In the genomic region with DNA sequence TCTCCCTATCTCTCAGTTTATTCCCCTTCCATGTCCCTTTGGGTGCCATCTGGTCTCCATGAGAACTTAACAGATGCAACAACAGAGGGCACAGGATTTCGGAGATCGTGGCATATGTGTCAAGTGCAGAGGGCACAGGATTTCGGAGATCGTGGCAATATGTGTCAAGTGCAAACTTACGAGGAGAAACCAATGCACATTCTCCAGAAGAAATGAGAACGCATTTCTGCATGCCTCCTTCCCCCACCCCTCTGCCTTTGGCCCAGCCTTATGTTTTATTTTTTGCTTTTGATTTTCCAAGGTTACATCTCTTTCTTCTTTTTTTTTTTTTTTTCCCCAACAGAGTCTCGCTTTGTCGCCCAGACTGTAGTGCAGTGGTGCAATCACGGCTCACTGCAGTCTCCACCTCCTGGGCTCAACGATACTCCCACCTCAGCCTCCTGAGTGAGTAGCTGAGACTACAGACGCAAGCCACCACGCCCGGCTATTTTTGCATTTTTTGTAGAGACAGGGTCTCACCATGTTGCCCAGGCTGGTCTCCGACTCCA, we compare ENCODE assay signal across 8 cellular contexts. TPM values are rescaled to one million over a fixed set of nuclear protein-coding genes. Genes with fewer than 3 reads are reported as not detected.
A peak's percentile ranks its signal among the peaks of the same experiment; 100 is the strongest.
DNase-seq lines count a peak whose midpoint lies in the region; ATAC-seq lines count a peak whose summit lies in the region.

No MANE protein-coding gene starts in this region.

- no peaks in the 10 kb centered on the region; the same call in 1 of the 2 replicates for H3K36me3 ChIP-seq in MG63

- peaks cover 0 to 6% of the 10 kb centered on the region in 2 donors for H3K9me3 Mint-ChIP-seq in activated naive CD4-positive, alpha-beta T cell treated with anti-CD3 and anti-CD28 coated beads, Interleukin-2, amount 50 U/mL, for 72 hours

- peak; percentile 1 to 50 for ATAC-seq in activated naive CD4-positive, alpha-beta T cell treated with anti-CD3 and anti-CD28 coated beads, Interleukin-2, amount 50 U/mL, for 72 hours
- ATAC-seq in HG03280 (IDR thresholded peaks at IDR 0.05; ENCODE audit: unreplicated experiment) (no peak), HG02870 (IDR thresholded peaks at IDR 0.05; ENCODE audit: unreplicated experiment) (no peak)

- DNase-seq in MG63 (no peak), iPS DF 4.7 (ENCODE audit: extremely low read depth, low spot score) (peak; percentile 0), SW 1271 (lab: John Stamatoyannopoulos, UW) (no peak)
- peak in 1 of 2 donors; percentile 7 for DNase-seq in activated naive CD4-positive, alpha-beta T cell treated with anti-CD3 and anti-CD28 coated beads, Interleukin-2, amount 50 U/mL, for 72 hours (ENCODE audit: low spot score in 2 of 2)
- peak; percentile 8 to 17 (median 13) for DNase-seq in stimulated activated CD4-positive, alpha-beta T cell treated with anti-CD3 and anti-CD28 coated beads, Interleukin-12 subunit alpha, Interleukin-12 subunit beta, amount 100 ng/mL, for 48 hours (ENCODE audit: low read depth in 2 of 3, low spot score in 1 of 3)

- peaks cover 5 to 27% of the 10 kb centered on the region in 2 donors for H3K36me3 Mint-ChIP-seq in activated naive CD4-positive, alpha-beta T cell treated with anti-CD3 and anti-CD28 coated beads, Interleukin-2, amount 50 U/mL, for 72 hours

- H3K4me3 ChIP-seq in GM08714 (ENCODE audit: low read length) (peak overlapping the region; percentile 70), MG63 (peak overlapping the region; percentile 82)

- no peaks in the 10 kb centered on the region for H3K27me3 ChIP-seq in MG63

- H3K9me3 ChIP-seq in MG63 = no peaks in the 10 kb centered on the region

- H3K27ac Mint-ChIP-seq in activated naive CD4-positive, alpha-beta T cell treated with anti-CD3 and anti-CD28 coated beads, Interleukin-2, amount 50 U/mL, for 72 hours = peak overlapping the region; percentile 92 to 99

RNA-seq across cellular contexts. Expression of a gene that starts 0.6 kb away (rescaled TPM):
- total RNA-seq in MG63 (2014; rRNA removed; shearing (Covaris generic); ENCODE audit: low replicate concordance) = 4.3 and 4.5 TPM in 2 replicates
- total RNA-seq in activated naive CD4-positive, alpha-beta T cell treated with anti-CD3 and anti-CD28 coated beads, Interleukin-2, amount 50 U/mL, for 72 hours = 10 to 100 TPM in 1 of 2 donors, 1 to 10 TPM in 1; 9.5 to 10.5 TPM

RNA-seq across cellular contexts. Expression of a gene that starts 53.3 kb away (rescaled TPM):
- 92.1 and 123 TPM in 2 replicates for total RNA-seq in MG63 (2014; rRNA removed; shearing (Covaris generic); ENCODE audit: low replicate concordance)
- 100 to 1,000 TPM; 122 to 129 TPM for total RNA-seq in activated naive CD4-positive, alpha-beta T cell treated with anti-CD3 and anti-CD28 coated beads, Interleukin-2, amount 50 U/mL, for 72 hours

RNA-seq across cellular contexts. Expression of a gene that starts 54.3 kb away (rescaled TPM):
- 13.2 and 21.2 TPM in 2 replicates for total RNA-seq in MG63 (2014; rRNA removed; shearing (Covaris generic); ENCODE audit: low replicate concordance)
- total RNA-seq in activated naive CD4-positive, alpha-beta T cell treated with anti-CD3 and anti-CD28 coated beads, Interleukin-2, amount 50 U/mL, for 72 hours = 10 to 100 TPM; 49.7 to 50.7 TPM

Comparison
In these comparisons a context has a peak if more than half of its experiments do, and no peak if none do; other contexts are left out.
1. DNase-seq: peak in iPS DF 4.7 (single experiment) and stimulated activated CD4-positive, alpha-beta T cell treated with anti-CD3 and anti-CD28 coated beads, Interleukin-12 subunit alpha, Interleukin-12 subunit beta, amount 100 ng/mL, for 48 hours (3 of 3); none in MG63 (single experiment) and SW 1271 (0 of 2).
2. ATAC-seq: peak in activated naive CD4-positive, alpha-beta T cell treated with anti-CD3 and anti-CD28 coated beads, Interleukin-2, amount 50 U/mL, for 72 hours (2 of 2); none in HG03280 (single experiment) and HG02870 (single experiment).